Comparison of ENCODE assay signal across 27 cellular contexts in the genomic region with DNA sequence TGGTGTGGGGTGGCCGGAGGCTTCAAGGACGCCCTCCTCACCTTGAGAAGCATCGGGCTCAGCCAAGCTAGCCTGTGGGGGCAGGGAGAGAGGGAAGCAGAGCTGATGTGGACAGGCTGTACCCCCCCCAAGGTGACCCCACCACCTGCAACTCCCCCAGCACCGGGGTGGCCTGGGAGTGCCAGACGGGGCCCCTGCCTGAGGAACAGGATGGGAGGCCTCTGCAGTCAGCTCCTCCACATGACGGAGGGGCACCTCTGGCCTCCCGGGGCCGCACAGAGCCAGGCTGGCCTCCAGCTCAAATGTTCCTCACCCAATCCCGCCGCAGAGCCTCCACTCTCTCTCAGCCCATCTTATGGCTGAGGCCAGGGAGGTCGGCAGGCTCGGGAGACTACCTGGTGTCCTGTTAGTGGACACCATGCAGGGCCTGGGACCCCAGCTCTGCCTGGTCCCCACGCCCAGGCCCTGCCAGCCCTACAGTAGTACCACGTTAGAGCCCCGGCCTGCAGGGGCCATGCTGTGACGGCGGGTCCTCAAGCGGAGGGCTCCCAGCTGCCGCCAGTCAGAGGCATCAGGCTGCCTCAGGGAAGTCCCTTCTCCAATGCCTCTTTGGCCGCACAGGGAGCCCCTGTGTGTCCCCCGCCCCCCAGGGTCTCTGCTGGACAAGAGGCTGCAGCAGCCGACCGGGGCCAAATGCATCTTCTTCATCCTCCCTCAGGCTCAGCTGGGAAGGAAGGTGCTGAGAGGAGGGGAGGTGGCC. TPM values are rescaled to one million over a fixed set of nuclear protein-coding genes. Genes with fewer than 3 reads are reported as not detected.
A peak's percentile ranks its signal among the peaks of the same experiment; 100 is the strongest.
DNase-seq lines count a peak whose midpoint lies in the region; ATAC-seq lines count a peak whose summit lies in the region.
"Had no signal": no experiment of that assay in that cellular context is flagged by ENCODE, and none has a peak within 500 bp of the region (broad histone marks: within the 10 kb centered on the region; RNA-seq: fewer than 3 reads in every experiment).

No MANE protein-coding gene starts in this region.

- 0 out of 2 replicates have a peak overlapping the region, but pooled peaks have one; percentile 23 for H3K27ac ChIP-seq in BLaER1
- peak overlapping the region; percentile 89 for H3K27ac ChIP-seq in SJCRH30
- no peak overlapping the region for H3K27ac ChIP-seq in naive thymus-derived CD4-positive, alpha-beta T cell (ENCODE audit: low read depth, low read length)
- H3K27ac ChIP-seq: C4-2B, PC-9 had no signal

- no peak overlapping the region; the same call in 1 of the 2 replicates for H3K9ac ChIP-seq in BLaER1

- H3K4me1 Mint-ChIP-seq in naive thymus-derived CD4-positive, alpha-beta T cell: peaks cover 0 to under 1% (median 0%) of the 10 kb centered on the region in 7 donors

- intact Hi-C loops in naive thymus-derived CD4-positive, alpha-beta T cell (cut with micrococcal nuclease): no loop called here

- no peaks in the 10 kb centered on the region for H3K9me3 ChIP-seq in BLaER1
- H3K9me3 ChIP-seq in SJCRH30 (replicated peaks): no peaks in the 10 kb centered on the region
- no peaks in the 10 kb centered on the region for H3K9me3 ChIP-seq in naive thymus-derived CD4-positive, alpha-beta T cell (ENCODE audit: control insufficient read depth in 2 of 3, low read length in 3 of 3)
- H3K9me3 ChIP-seq: A549, Caco-2, MG63 had no signal

- H3K4me3 ChIP-seq in BLaER1: no peak overlapping the region
- H3K4me3 ChIP-seq in SJCRH30: peak overlapping the region; percentile 35
- H3K4me3 ChIP-seq in naive thymus-derived CD4-positive, alpha-beta T cell (ENCODE audit: low read length): no peak overlapping the region
- H3K4me3 ChIP-seq: A549, GM23338, MG63, PC-9 had no signal

- H3K27me3 ChIP-seq in BLaER1 (peaks cover 8% of the 10 kb centered on the region; the same call in 1 of the 2 replicates), SJCRH30 (no peaks in the 10 kb centered on the region)
- no peaks in the 10 kb centered on the region for H3K27me3 ChIP-seq in naive thymus-derived CD4-positive, alpha-beta T cell (ENCODE audit: control insufficient read depth in 2 of 2, insufficient read depth in 2 of 2, low read length in 2 of 2)
- H3K27me3 ChIP-seq: MG63 had no signal

- POLR2A ChIA-PET in naive thymus-derived CD4-positive, alpha-beta T cell (lab: Charles Lee): no interaction called here

- H3K9me3 Mint-ChIP-seq in naive thymus-derived CD4-positive, alpha-beta T cell: peaks cover 0 to 1% (median 0%) of the 10 kb centered on the region in 11 donors
- H3K9me3 Mint-ChIP-seq: CD8-positive, alpha-beta T cell; GM23338 had no signal

- H3K4me3 Mint-ChIP-seq in naive thymus-derived CD4-positive, alpha-beta T cell: no peak overlapping the region
- H3K4me3 Mint-ChIP-seq: CD8-positive, alpha-beta T cell; GM23338 had no signal

- DNase-seq in SJCRH30 (peak; percentile 74 to 78), left kidney (ENCODE audit: low read depth, low spot score) (peak; percentile 83), retina (peak; percentile 46), cortex of kidney (lab: John Stamatoyannopoulos, UW) (no peak)
- no peak for DNase-seq in activated CD8-positive, alpha-beta memory T cell treated with anti-CD3 and anti-CD28 coated beads, Interleukin-2, amount 50 U/mL, for 48 hours
- DNase-seq in activated CD4-positive, alpha-beta T cell treated with anti-CD3 and anti-CD28 coated beads for 4 hours: no peak
- DNase-seq in naive thymus-derived CD4-positive, alpha-beta T cell: no peak
- DNase-seq: AML-193, Caco-2, HCEC 1CT, KBM-7, MG63, NCI-H1105 treated with DMSO at 0.1 percent for 48 hours, NCI-H1930, NCI-H2107, NCI-H446, NCI-H524 treated with DMSO at 0.1 percent for 48 hours, NCI-H82, PC-9, RPMI8226, SHP77, SW 1271 had no signal

- CTCF ChIA-PET in naive thymus-derived CD4-positive, alpha-beta T cell (lab: Charles Lee): no interaction called here

- H3K36me3 ChIP-seq in BLaER1 (no peaks in the 10 kb centered on the region), SJCRH30 (no peaks in the 10 kb centered on the region)
- H3K36me3 ChIP-seq in naive thymus-derived CD4-positive, alpha-beta T cell (ENCODE audit: control insufficient read depth in 2 of 3, insufficient read depth in 3 of 3, low read length in 3 of 3): no peaks in the 10 kb centered on the region
- H3K36me3 ChIP-seq: MG63 had no signal

- H3K27me3 Mint-ChIP-seq in naive thymus-derived CD4-positive, alpha-beta T cell: peaks cover 0 to 6% (median 5%) of the 10 kb centered on the region in 5 donors

- no peaks in the 10 kb centered on the region for H4K20me1 ChIP-seq in BLaER1

- ATAC-seq in naive thymus-derived CD4-positive, alpha-beta T cell: no peak
- ATAC-seq: CD8-positive, alpha-beta T cell; GM23338 had no signal

- H3K4me2 ChIP-seq in BLaER1: no peak overlapping the region
- H3K4me2 ChIP-seq: A549, GM23338, PC-9 had no signal

- H3K27ac Mint-ChIP-seq in naive thymus-derived CD4-positive, alpha-beta T cell: no peak overlapping the region
- H3K27ac Mint-ChIP-seq: CD8-positive, alpha-beta T cell; GM23338 had no signal

- no peaks in the 10 kb centered on the region for H3K36me3 Mint-ChIP-seq in naive thymus-derived CD4-positive, alpha-beta T cell
- H3K36me3 Mint-ChIP-seq: CD8-positive, alpha-beta T cell had no signal

- peaks cover 50% of the 10 kb centered on the region for H3K4me1 ChIP-seq in BLaER1
- H3K4me1 ChIP-seq in SJCRH30: peaks cover 70% of the 10 kb centered on the region
- H3K4me1 ChIP-seq in naive thymus-derived CD4-positive, alpha-beta T cell (ENCODE audit: control insufficient read depth in 2 of 2, insufficient read depth in 2 of 2, low read length in 2 of 2): no peaks in the 10 kb centered on the region

RNA-seq across cellular contexts. Expression of a gene that starts 19.5 kb away (rescaled TPM):
- 97.0 and 99.8 TPM in 2 replicates for total RNA-seq in SJCRH30 (2014; rRNA removed; shearing (Covaris generic))
- total RNA-seq in naive thymus-derived CD4-positive, alpha-beta T cell: 100 to 1,000 TPM in 1 of 5 experiments, 10 to 100 TPM in 4; 54.9 to 122 (median 86.5) TPM
- 10 to 100 TPM; 45.0 to 84.8 TPM for polyA plus RNA-seq in naive thymus-derived CD4-positive, alpha-beta T cell

Comparison
In these comparisons a context has a peak if more than half of its experiments do, and no peak if none do; other contexts are left out.
1. DNase-seq: peak in SJCRH30 (2 of 2), left kidney (single experiment) and retina (single experiment); none in activated CD8-positive, alpha-beta memory T cell treated with anti-CD3 and anti-CD28 coated beads, Interleukin-2, amount 50 U/mL, for 48 hours (single experiment), activated CD4-positive, alpha-beta T cell treated with anti-CD3 and anti-CD28 coated beads for 4 hours (0 of 2), naive thymus-derived CD4-positive, alpha-beta T cell (0 of 9) and cortex of kidney (single experiment).